1 cellular context compared by ENCODE assay signal in the genomic region with DNA sequence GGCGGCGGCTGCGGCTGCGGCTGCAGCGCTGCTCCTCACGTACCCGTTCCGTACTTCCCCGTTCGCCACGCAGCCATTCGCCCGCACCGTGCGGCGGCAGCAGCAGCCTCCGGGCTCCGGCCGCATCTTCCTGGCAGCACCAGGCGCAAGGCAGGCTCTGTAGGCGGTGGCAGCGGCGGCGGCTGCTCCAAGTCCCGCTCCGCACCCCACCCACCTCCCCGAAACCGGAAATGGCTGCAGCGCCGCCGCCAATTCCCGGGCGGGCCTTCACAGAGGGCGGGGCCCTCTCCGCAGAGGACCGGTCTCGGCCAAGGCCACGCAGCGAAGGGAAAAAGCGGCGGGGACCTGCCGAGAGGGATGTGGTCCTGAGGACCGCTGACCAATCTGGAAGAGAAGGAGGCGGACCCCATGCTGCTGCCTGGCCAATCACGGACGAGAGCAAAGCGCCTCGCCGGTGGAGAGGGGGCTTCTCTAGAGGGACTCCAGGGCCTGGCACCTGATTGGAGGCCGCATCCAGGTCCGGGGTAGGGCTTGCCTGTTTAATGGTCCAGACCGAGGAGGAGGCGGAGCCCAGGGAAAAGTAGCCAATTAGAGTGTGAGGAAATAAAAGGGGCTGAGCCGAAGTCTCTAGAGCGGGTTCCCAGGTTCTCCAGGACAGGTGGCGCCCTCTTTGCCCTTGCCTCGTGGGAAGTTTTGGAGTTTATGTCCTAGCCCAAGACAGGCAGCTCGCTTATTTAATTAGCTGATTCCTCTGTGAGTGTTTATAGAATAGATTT.
TF ChIP-seq lines count a peak whose summit lies in the region.

A gene with protein sequence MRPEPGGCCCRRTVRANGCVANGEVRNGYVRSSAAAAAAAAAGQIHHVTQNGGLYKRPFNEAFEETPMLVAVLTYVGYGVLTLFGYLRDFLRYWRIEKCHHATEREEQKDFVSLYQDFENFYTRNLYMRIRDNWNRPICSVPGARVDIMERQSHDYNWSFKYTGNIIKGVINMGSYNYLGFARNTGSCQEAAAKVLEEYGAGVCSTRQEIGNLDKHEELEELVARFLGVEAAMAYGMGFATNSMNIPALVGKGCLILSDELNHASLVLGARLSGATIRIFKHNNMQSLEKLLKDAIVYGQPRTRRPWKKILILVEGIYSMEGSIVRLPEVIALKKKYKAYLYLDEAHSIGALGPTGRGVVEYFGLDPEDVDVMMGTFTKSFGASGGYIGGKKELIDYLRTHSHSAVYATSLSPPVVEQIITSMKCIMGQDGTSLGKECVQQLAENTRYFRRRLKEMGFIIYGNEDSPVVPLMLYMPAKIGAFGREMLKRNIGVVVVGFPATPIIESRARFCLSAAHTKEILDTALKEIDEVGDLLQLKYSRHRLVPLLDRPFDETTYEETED (minus strand): TSS at position 184 of the 776 bp plus-strand sequence. CDS start 58 bp downstream, at position 126.

TF ChIP-seq in GM12878, 131 proteins besides CTCF, POLR2A, EP300 and RAD21 (continued from another document and continues in another):
- TF ChIP-seq PKNOX1 (IDR thresholded peaks at IDR 0.05) (peak; percentile 60), SRF (IDR thresholded peaks at IDR 0.05; ENCODE audit: low read depth in 2 of 2, low read length in 2 of 2) (0 out of 4 replicates have a peak, but pooled peaks of 1 of the 2 experiments have one; percentile 42), NFIC (IDR thresholded peaks at IDR 0.05; ENCODE audit: low read depth, low read length) (no peak), TBL1XR1 (IDR thresholded peaks at IDR 0.05; ENCODE audit: low read depth, low read length) (no peak), IKZF1 (conservative IDR thresholded peaks at IDR 0.05) (peak; percentile 95), NR2C1 (IDR thresholded peaks at IDR 0.05) (0 out of 2 replicates have a peak, but pooled peaks have one; percentile 6), GABPA (IDR thresholded peaks at IDR 0.05; ENCODE audit: low read depth) (peak; percentile 68), LARP7 (IDR thresholded peaks at IDR 0.05) (peak; percentile 95; the same call in 1 of the 2 replicates), SUPT20H (IDR thresholded peaks at IDR 0.05; ENCODE audit: borderline replicate concordance, control insufficient read depth, low read depth, low read length) (no peak), SPI1 (IDR thresholded peaks at IDR 0.05; ENCODE audit: borderline replicate concordance, insufficient read depth, low read depth, low read length) (0 out of 2 replicates have a peak, but pooled peaks have one; percentile 12), HDAC2 (IDR thresholded peaks at IDR 0.05) (no peak), EGR1 (IDR thresholded peaks at IDR 0.05; ENCODE audit: borderline replicate concordance in 1 of 2, low read depth in 2 of 2, low read length in 2 of 2) (peak in 1 of 2 experiments; percentile 70; a peak in 2 of 3 replicates), EED (IDR thresholded peaks at IDR 0.05; ENCODE audit: low read depth) (peak; percentile 52), CREM (IDR thresholded peaks at IDR 0.05; ENCODE audit: low read depth) (peak; percentile 43; the same call in 1 of the 2 replicates), ETV6 (conservative IDR thresholded peaks at IDR 0.05 in 1 of 2, IDR thresholded peaks at IDR 0.05 in 1 of 2; ENCODE audit: borderline replicate concordance in 1 of 2, low read depth in 1 of 2) (peak in 1 of 2 experiments; percentile 76; a peak in 2 of 4 replicates), FOXM1 (IDR thresholded peaks at IDR 0.05; ENCODE audit: low read depth, low read length) (peak; percentile 25; the same call in 1 of the 2 replicates), IKZF2 (IDR thresholded peaks at IDR 0.05) (peak; percentile 61 to 76; a peak in 3 of 4 replicates), DPF2 (IDR thresholded peaks at IDR 0.05) (peak; percentile 86), RELA (IDR thresholded peaks at IDR 0.05; ENCODE audit: borderline replicate concordance, partially characterized antibody) (peak; percentile 33), BRCA1 (IDR thresholded peaks at IDR 0.05; ENCODE audit: low read depth, low read length) (no peak), RB1 (IDR thresholded peaks at IDR 0.05; ENCODE audit: borderline replicate concordance) (peak; percentile 88), BACH1 (IDR thresholded peaks at IDR 0.05; ENCODE audit: borderline replicate concordance) (peak; percentile 38; the same call in 1 of the 2 replicates), ZZZ3 (IDR thresholded peaks at IDR 0.05; ENCODE audit: control insufficient read depth, insufficient read length, low read depth) (no peak), GATAD2B (conservative IDR thresholded peaks at IDR 0.05; ENCODE audit: low read depth) (peak; percentile 94), E2F8 (IDR thresholded peaks at IDR 0.05; ENCODE audit: low read depth, partially characterized antibody) (no peak), RAD51 (IDR thresholded peaks at IDR 0.05) (peak; percentile 82), ATF2 (IDR thresholded peaks at IDR 0.05; ENCODE audit: low read length) (no peak), CHD2 (IDR thresholded peaks at IDR 0.05; ENCODE audit: borderline replicate concordance, low read depth, low read length) (peak; percentile 95), CREB1 (IDR thresholded peaks at IDR 0.05; ENCODE audit: low read depth) (peak; percentile 55), BCL11A (IDR thresholded peaks at IDR 0.05; ENCODE audit: low read depth, low read length) (no peak), MTA3 (IDR thresholded peaks at IDR 0.05; ENCODE audit: borderline replicate concordance, low read length) (no peak), FOS (IDR thresholded peaks at IDR 0.05; ENCODE audit: borderline replicate concordance, extremely low read depth, insufficient read length) (peak; percentile 92), SP1 (IDR thresholded peaks at IDR 0.05; ENCODE audit: low read depth, low read length) (peak; percentile 98), MEF2B (IDR thresholded peaks at IDR 0.05; ENCODE audit: partially characterized antibody, poor library complexity, severe bottlenecking) (peak; percentile 12), POU2F2 (IDR thresholded peaks at IDR 0.05; ENCODE audit: borderline replicate concordance, low read depth, low read length) (0 out of 3 replicates have a peak, but pooled peaks have one; percentile 23), CBX5 (IDR thresholded peaks at IDR 0.05; ENCODE audit: low read depth) (no peak), BHLHE40 (IDR thresholded peaks at IDR 0.05; ENCODE audit: borderline replicate concordance in 1 of 2, low read depth in 2 of 2, low read length in 1 of 2) (peak in 1 of 2 experiments; percentile 68; a peak in 2 of 4 replicates), HDGF (IDR thresholded peaks at IDR 0.05) (peak; percentile 96)
- TF ChIP-seq, protein P1, sequence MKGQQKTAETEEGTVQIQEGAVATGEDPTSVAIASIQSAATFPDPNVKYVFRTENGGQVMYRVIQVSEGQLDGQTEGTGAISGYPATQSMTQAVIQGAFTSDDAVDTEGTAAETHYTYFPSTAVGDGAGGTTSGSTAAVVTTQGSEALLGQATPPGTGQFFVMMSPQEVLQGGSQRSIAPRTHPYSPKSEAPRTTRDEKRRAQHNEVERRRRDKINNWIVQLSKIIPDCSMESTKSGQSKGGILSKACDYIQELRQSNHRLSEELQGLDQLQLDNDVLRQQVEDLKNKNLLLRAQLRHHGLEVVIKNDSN (IDR thresholded peaks at IDR 0.05; ENCODE audit: borderline replicate concordance, extremely low read length, insufficient read depth, low read depth, low read length) = peak; percentile 78
- TF ChIP-seq, protein P2, sequence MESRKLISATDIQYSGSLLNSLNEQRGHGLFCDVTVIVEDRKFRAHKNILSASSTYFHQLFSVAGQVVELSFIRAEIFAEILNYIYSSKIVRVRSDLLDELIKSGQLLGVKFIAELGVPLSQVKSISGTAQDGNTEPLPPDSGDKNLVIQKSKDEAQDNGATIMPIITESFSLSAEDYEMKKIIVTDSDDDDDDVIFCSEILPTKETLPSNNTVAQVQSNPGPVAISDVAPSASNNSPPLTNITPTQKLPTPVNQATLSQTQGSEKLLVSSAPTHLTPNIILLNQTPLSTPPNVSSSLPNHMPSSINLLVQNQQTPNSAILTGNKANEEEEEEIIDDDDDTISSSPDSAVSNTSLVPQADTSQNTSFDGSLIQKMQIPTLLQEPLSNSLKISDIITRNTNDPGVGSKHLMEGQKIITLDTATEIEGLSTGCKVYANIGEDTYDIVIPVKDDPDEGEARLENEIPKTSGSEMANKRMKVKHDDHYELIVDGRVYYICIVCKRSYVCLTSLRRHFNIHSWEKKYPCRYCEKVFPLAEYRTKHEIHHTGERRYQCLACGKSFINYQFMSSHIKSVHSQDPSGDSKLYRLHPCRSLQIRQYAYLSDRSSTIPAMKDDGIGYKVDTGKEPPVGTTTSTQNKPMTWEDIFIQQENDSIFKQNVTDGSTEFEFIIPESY (IDR thresholded peaks at IDR 0.05) = no peak
- TF ChIP-seq, protein P3, sequence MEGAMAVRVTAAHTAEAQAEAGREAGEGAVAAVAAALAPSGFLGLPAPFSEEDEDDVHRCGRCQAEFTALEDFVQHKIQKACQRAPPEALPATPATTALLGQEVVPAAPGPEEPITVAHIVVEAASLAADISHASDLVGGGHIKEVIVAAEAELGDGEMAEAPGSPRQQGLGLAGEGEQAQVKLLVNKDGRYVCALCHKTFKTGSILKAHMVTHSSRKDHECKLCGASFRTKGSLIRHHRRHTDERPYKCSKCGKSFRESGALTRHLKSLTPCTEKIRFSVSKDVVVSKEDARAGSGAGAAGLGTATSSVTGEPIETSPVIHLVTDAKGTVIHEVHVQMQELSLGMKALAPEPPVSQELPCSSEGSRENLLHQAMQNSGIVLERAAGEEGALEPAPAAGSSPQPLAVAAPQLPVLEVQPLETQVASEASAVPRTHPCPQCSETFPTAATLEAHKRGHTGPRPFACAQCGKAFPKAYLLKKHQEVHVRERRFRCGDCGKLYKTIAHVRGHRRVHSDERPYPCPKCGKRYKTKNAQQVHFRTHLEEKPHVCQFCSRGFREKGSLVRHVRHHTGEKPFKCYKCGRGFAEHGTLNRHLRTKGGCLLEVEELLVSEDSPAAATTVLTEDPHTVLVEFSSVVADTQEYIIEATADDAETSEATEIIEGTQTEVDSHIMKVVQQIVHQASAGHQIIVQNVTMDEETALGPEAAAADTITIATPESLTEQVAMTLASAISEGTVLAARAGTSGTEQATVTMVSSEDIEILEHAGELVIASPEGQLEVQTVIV (IDR thresholded peaks at IDR 0.05; ENCODE audit: borderline replicate concordance, partially characterized antibody) = peak; percentile 38
- TF ChIP-seq, protein P4, sequence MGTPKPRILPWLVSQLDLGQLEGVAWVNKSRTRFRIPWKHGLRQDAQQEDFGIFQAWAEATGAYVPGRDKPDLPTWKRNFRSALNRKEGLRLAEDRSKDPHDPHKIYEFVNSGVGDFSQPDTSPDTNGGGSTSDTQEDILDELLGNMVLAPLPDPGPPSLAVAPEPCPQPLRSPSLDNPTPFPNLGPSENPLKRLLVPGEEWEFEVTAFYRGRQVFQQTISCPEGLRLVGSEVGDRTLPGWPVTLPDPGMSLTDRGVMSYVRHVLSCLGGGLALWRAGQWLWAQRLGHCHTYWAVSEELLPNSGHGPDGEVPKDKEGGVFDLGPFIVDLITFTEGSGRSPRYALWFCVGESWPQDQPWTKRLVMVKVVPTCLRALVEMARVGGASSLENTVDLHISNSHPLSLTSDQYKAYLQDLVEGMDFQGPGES (IDR thresholded peaks at IDR 0.05) = peak; percentile 96
- TF ChIP-seq, protein P5, sequence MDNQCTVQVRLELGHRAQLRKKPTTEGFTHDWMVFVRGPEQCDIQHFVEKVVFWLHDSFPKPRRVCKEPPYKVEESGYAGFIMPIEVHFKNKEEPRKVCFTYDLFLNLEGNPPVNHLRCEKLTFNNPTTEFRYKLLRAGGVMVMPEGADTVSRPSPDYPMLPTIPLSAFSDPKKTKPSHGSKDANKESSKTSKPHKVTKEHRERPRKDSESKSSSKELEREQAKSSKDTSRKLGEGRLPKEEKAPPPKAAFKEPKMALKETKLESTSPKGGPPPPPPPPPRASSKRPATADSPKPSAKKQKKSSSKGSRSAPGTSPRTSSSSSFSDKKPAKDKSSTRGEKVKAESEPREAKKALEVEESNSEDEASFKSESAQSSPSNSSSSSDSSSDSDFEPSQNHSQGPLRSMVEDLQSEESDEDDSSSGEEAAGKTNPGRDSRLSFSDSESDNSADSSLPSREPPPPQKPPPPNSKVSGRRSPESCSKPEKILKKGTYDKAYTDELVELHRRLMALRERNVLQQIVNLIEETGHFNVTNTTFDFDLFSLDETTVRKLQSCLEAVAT (IDR thresholded peaks at IDR 0.05) = 0 out of 2 replicates have a peak, but pooled peaks have one; percentile 33
- TF ChIP-seq, protein P6, sequence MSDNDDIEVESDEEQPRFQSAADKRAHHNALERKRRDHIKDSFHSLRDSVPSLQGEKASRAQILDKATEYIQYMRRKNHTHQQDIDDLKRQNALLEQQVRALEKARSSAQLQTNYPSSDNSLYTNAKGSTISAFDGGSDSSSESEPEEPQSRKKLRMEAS (IDR thresholded peaks at IDR 0.05; ENCODE audit: low read depth, low read length) = peak; percentile 9; the same call in 1 of the 2 replicates
